9 cellular contexts compared by ENCODE assay signal in the genomic region with DNA sequence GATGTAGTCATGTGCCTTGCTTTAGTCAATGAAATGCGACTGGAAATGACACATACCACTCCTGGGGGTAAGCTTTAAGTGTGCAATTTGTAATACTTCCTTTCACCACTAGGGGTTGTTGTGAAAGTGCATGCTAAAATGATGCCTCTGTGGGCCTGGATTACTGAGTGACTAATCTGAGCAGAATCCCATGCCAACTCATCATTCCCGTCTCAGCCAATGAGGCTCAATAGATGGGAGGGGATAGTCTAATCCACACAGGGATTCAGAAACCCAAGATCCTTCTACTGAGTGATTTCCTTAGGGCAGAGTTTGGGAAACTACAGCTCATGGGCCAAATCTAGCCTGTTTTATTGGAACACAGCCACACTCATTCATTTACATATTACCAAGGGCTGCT. TPM values are rescaled to one million over a fixed set of nuclear protein-coding genes. Genes with fewer than 3 reads are reported as not detected.
DNase-seq lines count a peak whose midpoint lies in the region; ATAC-seq and TF ChIP-seq lines count a peak whose summit lies in the region.
"Had no signal": no experiment of that assay in that cellular context is flagged by ENCODE, and none has a peak within 500 bp of the region (broad histone marks: within the 10 kb centered on the region; RNA-seq: fewer than 3 reads in every experiment).

No MANE protein-coding gene starts in this region.

- TF ChIP-seq POLR2A in upper lobe of left lung (IDR thresholded peaks at IDR 0.05): no peak

- H3K9me3 ChIP-seq in upper lobe of left lung: no peaks in the 10 kb centered on the region

- WGBS in upper lobe of left lung, 2 donors: 68 to 69% methylated on average over 2 of the region's 2 CpGs

- no peaks in the 10 kb centered on the region for H3K27me3 ChIP-seq in upper lobe of left lung

- POLR2A ChIA-PET in AG04449 (lab: Yijun Ruan, JAX): no interaction called here

- DNase-seq in AG04449 (ENCODE audit: low read depth, low spot score): no peak
- peak; percentile 93 for DNase-seq in RKO (ENCODE audit: low spot score)
- DNase-seq in foreskin fibroblast: peak in 1 of 2 donors; percentile 39
- DNase-seq in upper lobe of left lung: no peak
- no peak for DNase-seq in SHP77 treated with DMSO at 0.1 percent for 48 hours (lab: John Stamatoyannopoulos, UW)

- H3K4me3 ChIP-seq in AG04449 (ENCODE audit: low read depth, low read length) (no peak overlapping the region), GM12875 (ENCODE audit: low read depth, low read length) (no peak overlapping the region), foreskin fibroblast (ENCODE audit: low read depth in 1 of 2, low read length in 2 of 2) (no peak overlapping the region), upper lobe of left lung (no peak overlapping the region)
- H3K4me3 ChIP-seq: lung had no signal

- TF ChIP-seq EP300 in upper lobe of left lung (IDR thresholded peaks at IDR 0.05): no peak

- CTCF ChIA-PET in AG04449 (lab: Yijun Ruan, JAX): no interaction called here

- ATAC-seq in HG03060 (IDR thresholded peaks at IDR 0.05; ENCODE audit: low read depth, unreplicated experiment) (peak; percentile 55), upper lobe of left lung (ENCODE audit: low FRiP score in 2 of 2) (no peak), GM21576 (IDR thresholded peaks at IDR 0.05; ENCODE audit: unreplicated experiment) (no peak)

- H3K27ac ChIP-seq in upper lobe of left lung: no peak overlapping the region

- no peaks in the 10 kb centered on the region for H3K4me1 ChIP-seq in upper lobe of left lung

- TF ChIP-seq CTCF in AG04449 (IDR thresholded peaks at IDR 0.05; ENCODE audit: insufficient read depth, low read length, missing control alignments) (peak; percentile 16), GM12875 (IDR thresholded peaks at IDR 0.05; ENCODE audit: borderline replicate concordance, insufficient read depth, low read depth, low read length) (peak; percentile 59; the same call in 1 of the 2 replicates), foreskin fibroblast (IDR thresholded peaks at IDR 0.05; ENCODE audit: low read depth, low read length) (peak; percentile 43), upper lobe of left lung (IDR thresholded peaks at IDR 0.05) (peak in 4 of 6 experiments; percentile 11 to 52 (median 36))

- no peaks in the 10 kb centered on the region for H3K36me3 ChIP-seq in upper lobe of left lung

RNA-seq across cellular contexts. Expression of a gene that starts 54.0 kb away (rescaled TPM):
- 1 to 10 TPM in 1 of 6 donors, under 1 TPM in 3, not detected in 2; 0.10 to 1.1 (median 0.45) TPM for total RNA-seq in upper lobe of left lung
